In the genomic region with DNA sequence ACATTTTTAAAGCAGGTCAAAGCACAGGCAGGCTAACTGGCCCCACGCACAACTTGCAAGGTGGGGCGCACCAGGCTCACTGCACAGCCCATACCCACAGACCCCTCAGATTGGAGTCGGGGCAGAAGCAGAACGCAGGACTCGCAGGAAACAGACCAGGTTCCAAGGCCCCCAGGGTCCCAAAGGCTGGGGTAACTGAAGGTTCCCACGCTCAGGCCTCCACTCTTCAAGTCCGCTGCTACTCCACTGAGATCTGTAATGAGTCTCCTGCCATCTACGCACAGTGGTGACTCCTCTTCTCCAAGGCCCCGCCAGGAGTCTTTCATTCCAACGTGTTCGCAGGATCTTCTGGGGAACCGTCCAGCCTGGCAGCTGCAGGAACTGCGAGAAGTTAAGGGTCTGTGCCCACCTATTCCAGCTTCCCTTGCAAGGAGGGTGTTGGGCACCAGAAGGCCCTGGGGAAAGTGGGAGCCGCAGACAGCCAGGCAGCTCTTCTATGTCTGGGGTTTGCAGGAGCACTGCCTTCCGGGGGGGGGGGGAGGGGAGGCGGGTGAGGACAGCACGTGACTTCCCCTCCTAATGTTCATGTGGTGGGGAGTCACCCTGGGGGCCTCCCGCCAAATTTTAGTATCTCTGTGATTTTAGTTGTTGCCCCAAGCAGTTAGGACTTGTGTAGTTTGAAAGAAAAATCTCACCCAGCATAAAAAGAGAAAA, we compare ENCODE assay signal across 1 cellular context.
TF ChIP-seq lines count a peak whose summit lies in the region.

No MANE protein-coding gene starts in this region.

TF ChIP-seq in HEK293T, 16 proteins besides CTCF, POLR2A, EP300 and RAD21 (continued from another document):
- TF ChIP-seq SUZ12 (IDR thresholded peaks at IDR 0.05) (no peak), SP1 (IDR thresholded peaks at IDR 0.05) (no peak), ARNT (IDR thresholded peaks at IDR 0.05) (no peak), LEF1 (IDR thresholded peaks at IDR 0.05; ENCODE audit: borderline replicate concordance) (no peak)
